ENCODE assay signal across 1 cellular context in genomic region chr11:9460322-9461067, GRCh38.
TF ChIP-seq lines count a peak whose summit lies in the region.

Gene ZNF143, plus strand, starts transcription at chr11:9461012. Its CDS starts 10,297 bp downstream, at chr11:9471309.

TF ChIP-seq in HepG2, 621 proteins besides CTCF, POLR2A, EP300 and RAD21 (continued from another document and continues in another):
- TF ChIP-seq HNF1A (IDR thresholded peaks at IDR 0.05; ENCODE audit: low read depth): no peak
- TF ChIP-seq HNF1A (CRISPR knock-in tag; IDR thresholded peaks at IDR 0.05; ENCODE audit: borderline replicate concordance): no peak
- no peak for TF ChIP-seq ZNF20 (CRISPR knock-in tag; IDR thresholded peaks at IDR 0.05)
- TF ChIP-seq PCBP1 (IDR thresholded peaks at IDR 0.05; ENCODE audit: borderline replicate concordance, low read depth, low read length): peak; percentile 96
- TF ChIP-seq POLR2G (IDR thresholded peaks at IDR 0.05; ENCODE audit: low read depth, low read length): peak; percentile 66
- no peak for TF ChIP-seq MED13 (CRISPR knock-in tag; IDR thresholded peaks at IDR 0.05)
- no peak for TF ChIP-seq ZNF251 (CRISPR knock-in tag; IDR thresholded peaks at IDR 0.05)
- no peak for TF ChIP-seq RFX3 (CRISPR knock-in tag; IDR thresholded peaks at IDR 0.05)
- 0 out of 2 replicates have a peak, but pooled peaks have one; percentile 8 for TF ChIP-seq ZNF616 (CRISPR knock-in tag; IDR thresholded peaks at IDR 0.05; ENCODE audit: low read depth)
- TF ChIP-seq ZNF451 (CRISPR knock-in tag; IDR thresholded peaks at IDR 0.05): no peak
- no peak for TF ChIP-seq PCBP2 (optimal IDR thresholded peaks at IDR 0.05; ENCODE audit: low read depth, low read length, poor library complexity, severe bottlenecking)
- 0 out of 2 replicates have a peak, but pooled peaks have one; percentile 14 for TF ChIP-seq ARNT2 (CRISPR knock-in tag; IDR thresholded peaks at IDR 0.05; ENCODE audit: low read depth)
- TF ChIP-seq HNRNPK (IDR thresholded peaks at IDR 0.05; ENCODE audit: low read depth, low read length, poor library complexity, severe bottlenecking): no peak
- TF ChIP-seq KMT2A (CRISPR knock-in tag; IDR thresholded peaks at IDR 0.05): peak; percentile 48
- TF ChIP-seq CENPX (CRISPR knock-in tag; IDR thresholded peaks at IDR 0.05): no peak
- TF ChIP-seq ZNF280B (CRISPR knock-in tag; IDR thresholded peaks at IDR 0.05; ENCODE audit: borderline replicate concordance): peak; percentile 76
- TF ChIP-seq ZNF891 (CRISPR knock-in tag; IDR thresholded peaks at IDR 0.05): peak; percentile 53; the same call in 1 of the 2 replicates
- peak; percentile 83 for TF ChIP-seq TMF1 (CRISPR knock-in tag; IDR thresholded peaks at IDR 0.05; ENCODE audit: low read depth)
- TF ChIP-seq ZNF503 (CRISPR knock-in tag; IDR thresholded peaks at IDR 0.05): peak; percentile 16; the same call in 1 of the 2 replicates
- TF ChIP-seq ZC3H4 (CRISPR knock-in tag; IDR thresholded peaks at IDR 0.05; ENCODE audit: borderline replicate concordance): 0 out of 2 replicates have a peak, but pooled peaks have one; percentile 10
- TF ChIP-seq EED (CRISPR knock-in tag; IDR thresholded peaks at IDR 0.05): peak; percentile 15; the same call in 1 of the 2 replicates
- 0 out of 2 replicates have a peak, but pooled peaks have one; percentile 18 for TF ChIP-seq ZNF160 (CRISPR knock-in tag; IDR thresholded peaks at IDR 0.05)
- TF ChIP-seq ZNF619 (CRISPR knock-in tag; IDR thresholded peaks at IDR 0.05): no peak
- peak; percentile 45 for TF ChIP-seq IKZF5 (CRISPR knock-in tag; IDR thresholded peaks at IDR 0.05)
- TF ChIP-seq YY1 (IDR thresholded peaks at IDR 0.05; ENCODE audit: insufficient read depth, insufficient replicate concordance, low read depth, low read length): peak; percentile 98
- no peak for TF ChIP-seq NFE2L2 (IDR thresholded peaks at IDR 0.05; ENCODE audit: low read length)
- peak; percentile 13 for TF ChIP-seq HNF1B (CRISPR knock-in tag; IDR thresholded peaks at IDR 0.05)
- TF ChIP-seq RERE (CRISPR knock-in tag; IDR thresholded peaks at IDR 0.05; ENCODE audit: low read depth): no peak
- peak; percentile 39; the same call in 1 of the 2 replicates for TF ChIP-seq ZSCAN5A (CRISPR knock-in tag; IDR thresholded peaks at IDR 0.05; ENCODE audit: borderline replicate concordance)
- TF ChIP-seq RBM39 (IDR thresholded peaks at IDR 0.05; ENCODE audit: low read depth, low read length, poor library complexity, severe bottlenecking): peak; percentile 73
- no peak for TF ChIP-seq EHMT2 (IDR thresholded peaks at IDR 0.05; ENCODE audit: borderline replicate concordance, low read depth, low read length)
- peak; percentile 72 for TF ChIP-seq ELF1 (CRISPR knock-in tag; IDR thresholded peaks at IDR 0.05)
- no peak for TF ChIP-seq ZNF800 (CRISPR knock-in tag; IDR thresholded peaks at IDR 0.05)
- TF ChIP-seq ZBTB43 (CRISPR knock-in tag; conservative IDR thresholded peaks at IDR 0.05): no peak
- peak; percentile 89 for TF ChIP-seq KAT8 (CRISPR knock-in tag; IDR thresholded peaks at IDR 0.05)
- no peak; the same call in 1 of the 2 replicates for TF ChIP-seq RXRB (CRISPR knock-in tag; IDR thresholded peaks at IDR 0.05; ENCODE audit: borderline replicate concordance)
- TF ChIP-seq ZNF235 (CRISPR knock-in tag; IDR thresholded peaks at IDR 0.05; ENCODE audit: borderline replicate concordance): no peak
- TF ChIP-seq CHD4 (IDR thresholded peaks at IDR 0.05; ENCODE audit: borderline replicate concordance, low read length): no peak
- no peak for TF ChIP-seq STAG1 (CRISPR knock-in tag; IDR thresholded peaks at IDR 0.05)
